In genomic region chr15:73885954-73886700, GRCh38 we compare ENCODE assay signal across 1 cellular context.
TF ChIP-seq lines count a peak whose summit lies in the region.

No MANE protein-coding gene starts in this region.

TF ChIP-seq in GM23338, 12 proteins besides CTCF, POLR2A, EP300 and RAD21 (continued from another document):
- no peak for TF ChIP-seq ZNF462 (CRISPR knock-in tag; IDR thresholded peaks at IDR 0.05)
- TF ChIP-seq POLR2AphosphoS5 (IDR thresholded peaks at IDR 0.05; ENCODE audit: low read depth) = no peak
- no peak for TF ChIP-seq NANOG (IDR thresholded peaks at IDR 0.05; ENCODE audit: borderline replicate concordance)
- no peak for TF ChIP-seq CREB1 (CRISPR knock-in tag; IDR thresholded peaks at IDR 0.05; ENCODE audit: low read depth)
- TF ChIP-seq ZNF114 (CRISPR knock-in tag; IDR thresholded peaks at IDR 0.05) = no peak
- TF ChIP-seq EZH2phosphoT487 (IDR thresholded peaks at IDR 0.05; ENCODE audit: unreplicated experiment) = no peak
